Comparison of ENCODE assay signal across 25 cellular contexts in the genomic region with DNA sequence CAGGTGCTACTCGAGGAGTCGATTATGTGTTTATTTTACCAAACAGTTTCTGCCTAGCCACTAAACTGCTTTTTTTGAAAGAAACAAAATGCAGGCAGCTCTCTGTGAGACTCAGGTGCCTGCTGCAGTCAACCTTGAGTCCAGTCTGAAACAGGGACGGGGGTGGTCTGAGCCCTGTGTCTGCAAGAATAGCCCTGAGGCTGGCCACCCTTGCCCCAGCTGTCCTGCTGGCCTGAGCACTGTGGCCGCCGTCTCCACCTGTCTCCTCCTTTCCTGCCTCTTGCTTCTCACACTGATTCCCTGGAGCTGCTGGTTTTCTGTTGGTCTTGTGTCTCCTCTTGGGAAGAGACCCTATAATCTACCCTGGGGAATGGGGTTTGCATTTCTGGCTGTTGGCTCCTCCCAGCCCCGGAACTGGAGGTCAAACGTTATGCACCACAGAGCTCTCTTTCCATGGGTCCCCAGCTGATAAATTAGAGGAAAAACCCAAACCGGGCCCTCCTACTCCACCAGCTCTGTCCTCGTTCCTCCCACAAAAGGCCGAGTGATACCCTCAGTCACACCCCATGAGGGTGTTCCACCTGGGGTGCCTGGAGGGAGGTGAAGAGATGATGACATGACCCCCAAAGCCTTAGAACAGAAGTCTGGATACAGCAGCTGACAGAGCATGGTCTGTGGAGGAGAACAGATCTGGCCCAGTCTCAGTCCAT. TPM values are rescaled to one million over a fixed set of nuclear protein-coding genes. Genes with fewer than 3 reads are reported as not detected.
"Had no signal": no experiment of that assay in that cellular context is flagged by ENCODE, and none has a peak within 500 bp of the region (broad histone marks: within the 10 kb centered on the region; RNA-seq: fewer than 3 reads in every experiment).

No MANE protein-coding gene starts in this region.

- H3K27me3 ChIP-seq: brain microvascular endothelial cell, upper lobe of left lung had no signal

- H3K4me1 Mint-ChIP-seq: activated B cell treated with CpG ODN at 0.5 μM for 24 hours had no signal

- H3K4me3 ChIP-seq: esophagus squamous epithelium, heart right ventricle, pancreas, smooth muscle cell, stomach, upper lobe of left lung had no signal

- H3K9me3 Mint-ChIP-seq: activated B cell treated with CpG ODN at 0.5 μM for 24 hours; activated CD4-positive, alpha-beta memory T cell treated with anti-CD3 and anti-CD28 coated beads for 36 hours; central memory CD8-positive, alpha-beta T cell; immature natural killer cell; stimulated activated effector memory CD8-positive, alpha-beta T cell treated with anti-CD3 and anti-CD28 coated beads, Interleukin-12 subunit alpha, Interleukin-12 subunit beta, amount 100 ng/mL, for 72 hours; T-cell had no signal

- H3K27ac Mint-ChIP-seq: activated B cell treated with CpG ODN at 0.5 μM for 24 hours; activated CD4-positive, alpha-beta memory T cell treated with anti-CD3 and anti-CD28 coated beads for 36 hours; immature natural killer cell; stimulated activated effector memory CD8-positive, alpha-beta T cell treated with anti-CD3 and anti-CD28 coated beads, Interleukin-12 subunit alpha, Interleukin-12 subunit beta, amount 100 ng/mL, for 72 hours; T-cell had no signal

- H3K27ac ChIP-seq: brain microvascular endothelial cell, esophagus squamous epithelium, heart right ventricle, pancreas, stomach, upper lobe of left lung had no signal

- FAIRE-seq: pancreas had no signal

- H3K9me3 ChIP-seq: esophagus squamous epithelium, heart right ventricle, pancreas, stomach, upper lobe of left lung had no signal

- ATAC-seq: stimulated activated effector memory CD8-positive, alpha-beta T cell treated with anti-CD3 and anti-CD28 coated beads, Interleukin-12 subunit alpha, Interleukin-12 subunit beta, amount 100 ng/mL, for 72 hours had no signal

- DNase-seq: activated B cell treated with CpG ODN at 0.5 μM for 24 hours; activated CD4-positive, alpha-beta T cell treated with anti-CD3 and anti-CD28 coated beads for 4 hours; activated effector memory CD4-positive, alpha-beta T cell treated with Interleukin-2 at 50 U/mL for 16 hours; activated naive CD4-positive, alpha-beta T cell treated with anti-CD3 and anti-CD28 coated beads, Interleukin-2, amount 50 U/mL, for 16 hours; aorta; cortex of kidney; effector CD4-positive, alpha-beta T cell; esophagus squamous epithelium; left ventricle myocardium superior; naive B cell; stimulated activated CD4-positive, alpha-beta T cell treated with anti-CD3 and anti-CD28 coated beads, Interleukin-4, amount 100 ng/mL, for 1 hour had no signal

- H3K4me1 ChIP-seq: heart right ventricle, pancreas, stomach, upper lobe of left lung had no signal

- H3K4me3 Mint-ChIP-seq: activated B cell treated with CpG ODN at 0.5 μM for 24 hours; activated CD4-positive, alpha-beta memory T cell treated with anti-CD3 and anti-CD28 coated beads for 36 hours; central memory CD8-positive, alpha-beta T cell; immature natural killer cell; naive B cell; stimulated activated effector memory CD8-positive, alpha-beta T cell treated with anti-CD3 and anti-CD28 coated beads, Interleukin-12 subunit alpha, Interleukin-12 subunit beta, amount 100 ng/mL, for 72 hours; T-cell had no signal

- H3K36me3 Mint-ChIP-seq: activated CD4-positive, alpha-beta memory T cell treated with anti-CD3 and anti-CD28 coated beads for 36 hours; immature natural killer cell; naive B cell; stimulated activated effector memory CD8-positive, alpha-beta T cell treated with anti-CD3 and anti-CD28 coated beads, Interleukin-12 subunit alpha, Interleukin-12 subunit beta, amount 100 ng/mL, for 72 hours; T-cell had no signal

- H3K36me3 ChIP-seq: brain microvascular endothelial cell, esophagus squamous epithelium, heart right ventricle, pancreas, stomach, upper lobe of left lung had no signal

- H3K4me2 ChIP-seq: smooth muscle cell had no signal

RNA-seq across cellular contexts. Expression of a gene that starts 15.0 kb away (rescaled TPM):
- total RNA-seq: activated B cell treated with CpG ODN at 0.5 μM for 24 hours; activated CD4-positive, alpha-beta memory T cell treated with anti-CD3 and anti-CD28 coated beads for 36 hours; aorta; esophagus squamous epithelium; heart right ventricle; left ventricle myocardium superior; sciatic nerve; smooth muscle cell; T-cell; temporal lobe; upper lobe of left lung had no signal
- polyA plus RNA-seq: aorta, heart right ventricle, immature natural killer cell, smooth muscle cell had no signal

RNA-seq across cellular contexts. Expression of a gene that starts 18.7 kb away (rescaled TPM):
- total RNA-seq: activated B cell treated with CpG ODN at 0.5 μM for 24 hours; activated CD4-positive, alpha-beta memory T cell treated with anti-CD3 and anti-CD28 coated beads for 36 hours; aorta; esophagus squamous epithelium; heart right ventricle; left ventricle myocardium superior; mononuclear cell; sciatic nerve; smooth muscle cell; T-cell; temporal lobe; upper lobe of left lung had no signal
- polyA plus RNA-seq: aorta, heart right ventricle, immature natural killer cell, pancreas, smooth muscle cell, stomach had no signal
